26 cellular contexts compared by ENCODE assay signal in the genomic region with DNA sequence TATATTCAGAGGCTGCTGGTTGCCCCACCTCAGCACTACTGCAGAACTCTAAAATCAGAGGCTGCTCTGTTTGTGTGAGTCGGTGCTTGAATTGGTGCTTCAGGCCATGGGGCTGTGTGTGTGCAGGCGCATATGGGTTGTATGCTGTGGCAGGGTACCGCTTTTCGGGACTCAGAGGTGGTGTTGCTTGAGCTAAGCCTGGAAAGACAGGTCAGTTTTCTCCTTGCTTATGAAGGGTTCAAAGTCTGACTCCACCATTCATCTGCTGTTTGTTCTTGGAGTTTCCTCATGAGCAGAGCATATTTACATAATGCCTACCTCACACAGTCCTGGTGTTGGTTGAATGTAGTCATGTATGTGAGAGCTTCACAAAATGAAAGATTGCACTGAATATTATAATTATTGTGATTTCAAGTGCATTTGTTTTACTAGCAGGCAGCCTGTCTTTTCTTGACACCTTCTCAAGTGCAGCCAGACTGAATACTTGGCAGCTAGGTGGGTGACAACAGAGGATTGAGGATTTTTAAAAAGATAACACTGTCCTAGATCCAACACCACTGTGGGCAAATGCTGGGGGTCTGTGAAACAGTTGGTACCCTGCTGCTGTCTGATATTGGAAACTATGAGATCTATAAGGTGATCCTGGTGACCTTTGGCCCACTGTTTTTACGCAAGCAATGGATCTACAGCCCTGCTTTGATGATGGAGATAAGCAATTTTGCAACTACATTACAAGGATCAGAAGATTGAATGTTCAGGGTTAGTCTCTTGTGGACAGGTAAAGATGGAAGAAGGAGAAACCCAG. TPM values are rescaled to one million over a fixed set of nuclear protein-coding genes. Genes with fewer than 3 reads are reported as not detected.
DNase-seq lines count a peak whose midpoint lies in the region; ATAC-seq and TF ChIP-seq lines count a peak whose summit lies in the region.
"Had no signal": no experiment of that assay in that cellular context is flagged by ENCODE, and none has a peak within 500 bp of the region (broad histone marks: within the 10 kb centered on the region; RNA-seq: fewer than 3 reads in every experiment).

No MANE protein-coding gene starts in this region.

- no peaks in the 10 kb centered on the region for H3K36me3 ChIP-seq in colonic mucosa
- H3K36me3 ChIP-seq in mesendoderm (ENCODE audit: control insufficient read depth, insufficient read depth, low read length): no peaks in the 10 kb centered on the region
- H3K36me3 ChIP-seq in subcutaneous abdominal adipose tissue (ENCODE audit: control insufficient read depth in 5 of 5, insufficient read depth in 5 of 5, low read length in 5 of 5): peaks cover 0 to 4% (median 0%) of the 10 kb centered on the region in 5 donors
- H3K36me3 ChIP-seq: gastroesophageal sphincter, tibial nerve, WERI-Rb-1 had no signal

- no peak overlapping the region for H2BK5ac ChIP-seq in mesendoderm (ENCODE audit: low read length)

- H4K8ac ChIP-seq in mesendoderm (ENCODE audit: low read depth, low read length): no peak overlapping the region

- no peak overlapping the region for H3K23ac ChIP-seq in mesendoderm (ENCODE audit: low read length)

- H3K4me2 ChIP-seq in mesendoderm (ENCODE audit: low read length): no peak overlapping the region

- H3K79me1 ChIP-seq in mesendoderm (ENCODE audit: low read length): peaks cover 3% of the 10 kb centered on the region

- no peak for TF ChIP-seq CTCF in colonic mucosa (IDR thresholded peaks at IDR 0.05)

- intact Hi-C loops in colonic mucosa (cut with DNase I): loop anchor here (10.0 kb wide), 2 partner anchors 223 to 273 kb away; a partner anchor contains a TSS

- peaks cover 4% of the 10 kb centered on the region for H3K4me1 ChIP-seq in colonic mucosa
- no peaks in the 10 kb centered on the region for H3K4me1 ChIP-seq in mesendoderm (ENCODE audit: control insufficient read depth, low read depth, low read length)
- peaks cover 0 to 43% (median 41%) of the 10 kb centered on the region in 5 donors for H3K4me1 ChIP-seq in subcutaneous abdominal adipose tissue (ENCODE audit: control insufficient read depth in 5 of 5, insufficient read depth in 5 of 5, low read length in 5 of 5)

- H3K4me3 ChIP-seq in colonic mucosa: peak overlapping the region; percentile 3
- H3K4me3 ChIP-seq in mesendoderm (ENCODE audit: low read length): no peak overlapping the region
- peak overlapping the region in 1 of 5 donors; percentile 7 for H3K4me3 ChIP-seq in subcutaneous abdominal adipose tissue (ENCODE audit: low read depth in 1 of 5, low read length in 5 of 5)
- H3K4me3 ChIP-seq: lung had no signal

- no peak overlapping the region for H4K5ac ChIP-seq in mesendoderm (ENCODE audit: low read length)

- DNase-seq in HuH-7 (ENCODE audit: low spot score) (peak; percentile 59), colonic mucosa (peak; percentile 65), mesendoderm (no peak), NCI-H748 (lab: John Stamatoyannopoulos, UW; ENCODE audit: unreplicated experiment) (no peak), T1000 (lab: John Stamatoyannopoulos, UW) (no peak)
- DNase-seq: activated CD4-positive, alpha-beta T cell treated with anti-CD3 and anti-CD28 coated beads, Interleukin-2, amount 10 ng/mL, durations not matched to agents 24 days and 14 days; activated naive CD4-positive, alpha-beta T cell treated with Interleukin-2 at 50 U/mL for 16 hours; activated T-cell treated with anti-CD3 and anti-CD28 coated beads, Interleukin-2, amount 50 U/mL, for 72 hours; AML-193; amygdala; DMS79 treated with DMSO at 0.1 percent for 48 hours; naive B cell; NCI-H2081; NCI-H82; occipital lobe; right cardiac atrium; stimulated activated naive CD4-positive, alpha-beta T cell treated with Interleukin-2 at 50 U/mL for 16 hours; WERI-Rb-1 had no signal

- no peak overlapping the region for H3K18ac ChIP-seq in mesendoderm (ENCODE audit: low read length)

- WGBS in mesendoderm (ENCODE audit: extremely low coverage, insufficient coverage, low lambda C conversion rate): no CpG with 5 or more reads among the region's 5 CpGs

- no peaks in the 10 kb centered on the region for H3K9me3 ChIP-seq in colonic mucosa
- no peaks in the 10 kb centered on the region for H3K9me3 ChIP-seq in subcutaneous abdominal adipose tissue (ENCODE audit: control insufficient read depth in 5 of 5, low read length in 5 of 5)
- H3K9me3 ChIP-seq: gastroesophageal sphincter, tibial nerve had no signal

- H3K27ac ChIP-seq in colonic mucosa (peak overlapping the region; percentile 100), mesendoderm (ENCODE audit: low read depth, low read length) (no peak overlapping the region), subcutaneous abdominal adipose tissue (ENCODE audit: low read depth, low read length) (peak overlapping the region; percentile 99)
- H3K27ac ChIP-seq: WERI-Rb-1 had no signal

- H3K9ac ChIP-seq in colonic mucosa (ENCODE audit: low read depth in 2 of 2, low read length in 2 of 2): peak overlapping the region in 1 of 2 donors; percentile 75
- H3K9ac ChIP-seq in mesendoderm (ENCODE audit: low read length): peak overlapping the region; percentile 29
- peak overlapping the region in 2 of 5 donors; percentile 4 to 23 for H3K9ac ChIP-seq in subcutaneous abdominal adipose tissue (ENCODE audit: low read length in 5 of 5)

- no peak for ATAC-seq in GM18505 (IDR thresholded peaks at IDR 0.05; ENCODE audit: unreplicated experiment)
- ATAC-seq: activated T-cell treated with anti-CD3 and anti-CD28 coated beads, Interleukin-2, amount 50 U/mL, for 72 hours; gastroesophageal sphincter; right cardiac atrium; Right ventricle myocardium inferior had no signal

- H3K56ac ChIP-seq in mesendoderm (ENCODE audit: low read length): peak overlapping the region; percentile 56

- H2BK15ac ChIP-seq in mesendoderm (replicated peaks; ENCODE audit: low read depth): no peak overlapping the region

- H3K27me3 ChIP-seq in colonic mucosa (no peaks in the 10 kb centered on the region), mesendoderm (ENCODE audit: insufficient read depth, low read length, poor library complexity) (no peaks in the 10 kb centered on the region), subcutaneous abdominal adipose tissue (ENCODE audit: control insufficient read depth in 5 of 5, insufficient read depth in 4 of 5, low read length in 5 of 5) (no peaks in the 10 kb centered on the region)
- H3K27me3 ChIP-seq: gastroesophageal sphincter, tibial nerve had no signal

- H3K79me2 ChIP-seq in mesendoderm (ENCODE audit: control insufficient read depth, insufficient read depth, low read length): peaks cover 2% of the 10 kb centered on the region

- no peak overlapping the region for H2BK120ac ChIP-seq in mesendoderm (ENCODE audit: low read depth, low read length)

- no peak overlapping the region for H2AK5ac ChIP-seq in mesendoderm (ENCODE audit: low read length)

- no peak overlapping the region for H3K4ac ChIP-seq in mesendoderm (ENCODE audit: low read depth, low read length)

- no peak for TF ChIP-seq POLR2A in GM18505 (IDR thresholded peaks at IDR 0.05; ENCODE audit: borderline replicate concordance, extremely low read depth, insufficient read depth, insufficient read length)

RNA-seq across cellular contexts. Expression of a gene that starts 1.0 kb away (rescaled TPM):
- total RNA-seq in colonic mucosa: 10 to 100 TPM; 50.0 to 73.6 TPM
- polyA plus RNA-seq in mesendoderm (2013, experiment 1 of 2): 3.2 TPM
- polyA plus RNA-seq in mesendoderm (2013, experiment 2 of 2): 3.0 TPM
- total RNA-seq: activated CD4-positive, alpha-beta T cell treated with anti-CD3 and anti-CD28 coated beads, Interleukin-2, amount 10 ng/mL, durations not matched to agents 24 days and 14 days; OCI-LY7 had no signal

RNA-seq across cellular contexts. Expression of a gene that starts 3.2 kb away (rescaled TPM):
- total RNA-seq in colonic mucosa: 10 to 100 TPM; 41.5 to 94.7 TPM
- polyA plus RNA-seq in mesendoderm (2013, experiment 1 of 2): 1.5 TPM
- polyA plus RNA-seq in mesendoderm (2013, experiment 2 of 2): 1.1 TPM
- total RNA-seq: OCI-LY7 had no signal

RNA-seq across cellular contexts. Expression of a gene that starts 46.1 kb away (rescaled TPM):
- total RNA-seq in colonic mucosa: not detected
- polyA plus RNA-seq in mesendoderm (2013, experiment 1 of 2): not detected
- polyA plus RNA-seq in mesendoderm (2013, experiment 2 of 2): not detected
- total RNA-seq: activated CD4-positive, alpha-beta T cell treated with anti-CD3 and anti-CD28 coated beads, Interleukin-2, amount 10 ng/mL, durations not matched to agents 24 days and 14 days; activated T-cell treated with anti-CD3 and anti-CD28 coated beads, Interleukin-2, amount 50 U/mL, for 72 hours; cardiac septum; gastroesophageal sphincter; lung; occipital lobe; OCI-LY7; right cardiac atrium; Right ventricle myocardium inferior; tibial nerve had no signal
- polyA plus RNA-seq: lung, right cardiac atrium had no signal

RNA-seq across cellular contexts. Expression of a gene that starts 58.1 kb away (rescaled TPM):
- total RNA-seq in colonic mucosa: not detected
- polyA plus RNA-seq in mesendoderm (2013, experiment 1 of 2): not detected
- polyA plus RNA-seq in mesendoderm (2013, experiment 2 of 2): not detected
- total RNA-seq: activated CD4-positive, alpha-beta T cell treated with anti-CD3 and anti-CD28 coated beads, Interleukin-2, amount 10 ng/mL, durations not matched to agents 24 days and 14 days; activated T-cell treated with anti-CD3 and anti-CD28 coated beads, Interleukin-2, amount 50 U/mL, for 72 hours; cardiac septum; gastroesophageal sphincter; lung; occipital lobe; OCI-LY7; right cardiac atrium; Right ventricle myocardium inferior; tibial nerve had no signal
- polyA plus RNA-seq: lung, right cardiac atrium had no signal

Comparison
In these comparisons a context has a peak if more than half of its experiments do, and no peak if none do; other contexts are left out.
1. DNase-seq: peak in HuH-7 (single experiment) and colonic mucosa (single experiment); none in mesendoderm (single experiment), NCI-H748 (single experiment) and T1000 (single experiment).